In genomic region chr15:40960926-40961325, GRCh38 we compare ENCODE assay signal across 1 cellular context.
TF ChIP-seq lines count a peak whose summit lies in the region.

No MANE protein-coding gene starts in this region.

TF ChIP-seq in A549, 52 proteins besides CTCF, POLR2A, EP300 and RAD21 (continued from another document):
- TF ChIP-seq HMGXB4 (CRISPR knock-in tag; IDR thresholded peaks at IDR 0.05; ENCODE audit: borderline replicate concordance) = no peak
